Comparison of ENCODE assay signal across 16 cellular contexts in genomic region chr9:132020845-132021510, GRCh38.
"Had no signal": no experiment of that assay in that cellular context is flagged by ENCODE, and none has a peak within 500 bp of the region (broad histone marks: within the 10 kb centered on the region; RNA-seq: fewer than 3 reads in every experiment).

No MANE protein-coding gene starts in this region.

- H3K4me3 Mint-ChIP-seq: activated CD4-positive, alpha-beta memory T cell treated with anti-CD3 and anti-CD28 coated beads for 36 hours; activated naive CD8-positive, alpha-beta T cell treated with anti-CD3 and anti-CD28 coated beads, Interleukin-2, amount 10 ng/mL, durations not matched to agents 7 days and 5 days; neural crest cell; T-helper 2 cell treated with Interferon-gamma antibody and Interleukin-4, amounts not matched to agents 5 μg/mL and 100 μg/mL, for 36 hours had no signal

- H3K27ac Mint-ChIP-seq: activated CD4-positive, alpha-beta memory T cell treated with anti-CD3 and anti-CD28 coated beads for 36 hours; activated naive CD8-positive, alpha-beta T cell treated with anti-CD3 and anti-CD28 coated beads, Interleukin-2, amount 10 ng/mL, durations not matched to agents 7 days and 5 days; T-helper 2 cell treated with Interferon-gamma antibody and Interleukin-4, amounts not matched to agents 5 μg/mL and 100 μg/mL, for 36 hours had no signal

- ATAC-seq: gastrocnemius medialis, left ventricle myocardium superior had no signal

- H3K9me3 ChIP-seq: gastrocnemius medialis, ovary, thyroid gland had no signal

- H3K36me3 ChIP-seq: cardiac muscle cell, gastrocnemius medialis, ovary, thyroid gland had no signal

- H3K4me3 ChIP-seq: cardiac muscle cell, gastrocnemius medialis, ovary, thyroid gland had no signal

- H3K27me3 ChIP-seq: cardiac muscle cell, gastrocnemius medialis, ovary, thyroid gland had no signal

- DNase-seq: activated CD4-positive, alpha-beta memory T cell treated with anti-CD3 and anti-CD28 coated beads for 36 hours; activated CD4-positive, CD25-positive, alpha-beta regulatory T cell treated with anti-CD3 and anti-CD28 coated beads, Interleukin-2, amount 50 U/mL, for 72 hours; activated gamma-delta T cell; activated naive CD8-positive, alpha-beta T cell treated with anti-CD3 and anti-CD28 coated beads, Interleukin-2, amount 10 ng/mL, durations not matched to agents 7 days and 5 days; activated T-cell treated with anti-CD3 and anti-CD28 coated beads, Interleukin-2, amount 50 U/mL, for 48 hours; aorta; gastrocnemius medialis; kidney; left ventricle myocardium superior; ovary; stimulated activated CD4-positive, alpha-beta T cell treated with anti-CD3 and anti-CD28 coated beads, Interleukin-4, amount 100 ng/mL, for 4 hours; thyroid gland had no signal

- H3K4me1 Mint-ChIP-seq: activated naive CD8-positive, alpha-beta T cell treated with anti-CD3 and anti-CD28 coated beads, Interleukin-2, amount 10 ng/mL, durations not matched to agents 7 days and 5 days had no signal

- H3K27ac ChIP-seq: cardiac muscle cell, epithelial cell of prostate, gastrocnemius medialis, ovary, thyroid gland had no signal

- H3K9me3 Mint-ChIP-seq: activated CD4-positive, alpha-beta memory T cell treated with anti-CD3 and anti-CD28 coated beads for 36 hours; activated naive CD8-positive, alpha-beta T cell treated with anti-CD3 and anti-CD28 coated beads, Interleukin-2, amount 10 ng/mL, durations not matched to agents 7 days and 5 days; neural crest cell; T-helper 2 cell treated with Interferon-gamma antibody and Interleukin-4, amounts not matched to agents 5 μg/mL and 100 μg/mL, for 36 hours had no signal

- H3K27me3 Mint-ChIP-seq: activated CD4-positive, alpha-beta memory T cell treated with anti-CD3 and anti-CD28 coated beads for 36 hours; activated naive CD8-positive, alpha-beta T cell treated with anti-CD3 and anti-CD28 coated beads, Interleukin-2, amount 10 ng/mL, durations not matched to agents 7 days and 5 days had no signal

- H3K36me3 Mint-ChIP-seq: activated CD4-positive, alpha-beta memory T cell treated with anti-CD3 and anti-CD28 coated beads for 36 hours had no signal
